20 cellular contexts compared by ENCODE assay signal in the genomic region with DNA sequence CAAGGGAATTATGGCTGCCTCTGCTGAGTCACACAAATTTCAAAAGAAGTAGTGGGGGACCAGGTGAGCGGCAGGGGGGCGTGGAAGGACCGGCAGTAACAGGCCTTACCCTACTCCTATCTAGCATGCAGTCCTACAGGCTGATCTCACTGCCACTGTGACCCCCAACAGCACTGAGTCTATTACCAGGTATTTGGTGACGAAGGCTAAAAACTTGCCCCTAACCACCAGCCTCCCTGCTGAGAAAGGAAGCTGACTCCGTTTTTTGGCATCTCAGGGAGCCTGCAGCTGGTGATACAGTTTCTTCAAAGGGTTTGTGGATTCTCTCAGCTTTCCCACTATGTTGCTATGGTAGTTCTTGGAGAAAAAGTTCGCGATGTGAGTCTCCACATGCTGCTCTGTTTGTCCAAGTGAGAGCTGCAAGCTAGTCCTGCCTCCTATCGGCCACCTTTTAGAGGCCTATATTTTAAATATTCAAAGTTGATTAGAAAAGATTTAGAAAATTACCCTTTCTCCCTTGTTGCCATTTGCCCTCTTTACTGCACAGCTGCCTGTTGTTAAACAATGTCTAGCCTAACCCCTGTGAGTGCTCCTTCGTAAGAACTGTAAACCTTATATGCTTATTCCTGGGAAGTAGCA. TPM values are rescaled to one million over a fixed set of nuclear protein-coding genes. Genes with fewer than 3 reads are reported as not detected.
DNase-seq lines count a peak whose midpoint lies in the region; ATAC-seq and TF ChIP-seq lines count a peak whose summit lies in the region.
"Had no signal": no experiment of that assay in that cellular context is flagged by ENCODE, and none has a peak within 500 bp of the region (broad histone marks: within the 10 kb centered on the region; RNA-seq: fewer than 3 reads in every experiment).

No MANE protein-coding gene starts in this region.

- no peaks in the 10 kb centered on the region for H3K36me3 Mint-ChIP-seq in stimulated activated memory B cell treated with anti-CD40 and anti-IgM and Interleukin-4, amounts not matched to agents 10 μg/mL and 1 μg/mL and 100 μg/mL, for 72 hours

- TF ChIP-seq CTCF in AG10803 (conservative IDR thresholded peaks at IDR 0.05; ENCODE audit: low read length), result no peak
- peak; percentile 68 for TF ChIP-seq CTCF in astrocyte of the cerebellum (IDR thresholded peaks at IDR 0.05; ENCODE audit: low read depth, low read length, missing control alignments)

- H3K27me3 Mint-ChIP-seq in stimulated activated memory B cell treated with anti-CD40 and anti-IgM and Interleukin-4, amounts not matched to agents 10 μg/mL and 1 μg/mL and 100 μg/mL, for 72 hours, result no peaks in the 10 kb centered on the region

- H3K9me3 Mint-ChIP-seq in stimulated activated memory B cell treated with anti-CD40 and anti-IgM and Interleukin-4, amounts not matched to agents 10 μg/mL and 1 μg/mL and 100 μg/mL, for 72 hours, result peaks cover 4% of the 10 kb centered on the region

- peak; percentile 12 for DNase-seq in AG10803 (ENCODE audit: low read depth)
- peak; percentile 99 for DNase-seq in HT1080 (ENCODE audit: low read depth)
- DNase-seq in astrocyte of the cerebellum (ENCODE audit: low read depth), result peak; percentile 99
- DNase-seq in kidney tubule cell (ENCODE audit: low spot score), result peak; percentile 29
- DNase-seq in NCI-H1694 treated with DMSO at 0.1 percent for 48 hours (lab: John Stamatoyannopoulos, UW), result no peak
- no peak for DNase-seq in DMS 273 treated with DMSO at 0.1 percent for 48 hours (lab: John Stamatoyannopoulos, UW)
- DNase-seq: activated naive CD4-positive, alpha-beta T cell treated with anti-CD3 and anti-CD28 coated beads, Interleukin-2, amount 50 U/mL, for 16 hours; caudate nucleus; DMS53; gastrocnemius medialis; NCI-H2029 treated with DMSO at 0.1 percent for 48 hours; NCI-H69; right cardiac atrium; stimulated activated CD4-positive, alpha-beta T cell treated with anti-CD3 and anti-CD28 coated beads, Interleukin-2, amount 100 ng/mL, for 48 hours; stimulated activated CD8-positive, alpha-beta memory T cell treated with anti-CD3 and anti-CD28 coated beads, Interleukin-4, amount 100 ng/mL, for 48 hours had no signal

- in situ Hi-C loops in astrocyte of the cerebellum (cut with HindIII; ENCODE audit: low sequenced_read_pairs), result no loop called here

- no peak overlapping the region for H3K27ac Mint-ChIP-seq in stimulated activated memory B cell treated with anti-CD40 and anti-IgM and Interleukin-4, amounts not matched to agents 10 μg/mL and 1 μg/mL and 100 μg/mL, for 72 hours
- H3K27ac Mint-ChIP-seq: T-helper 1 cell treated with Interleukin-12 subunit alpha and Interleukin-12 subunit beta and Interleukin-4 antibody, amounts not matched to agents 30 μg/mL and 1 μg/mL, for 36 hours had no signal

- H3K4me3 Mint-ChIP-seq in stimulated activated memory B cell treated with anti-CD40 and anti-IgM and Interleukin-4, amounts not matched to agents 10 μg/mL and 1 μg/mL and 100 μg/mL, for 72 hours, result no peak overlapping the region
- H3K4me3 Mint-ChIP-seq: neural crest cell; T-helper 1 cell treated with Interleukin-12 subunit alpha and Interleukin-12 subunit beta and Interleukin-4 antibody, amounts not matched to agents 30 μg/mL and 1 μg/mL, for 36 hours had no signal

- no peak for ATAC-seq in stimulated activated memory B cell treated with anti-CD40 and anti-IgM and Interleukin-4, amounts not matched to agents 10 μg/mL and 1 μg/mL and 100 μg/mL, for 72 hours
- no peak for ATAC-seq in HG02884 (IDR thresholded peaks at IDR 0.05; ENCODE audit: unreplicated experiment)
- ATAC-seq: gastrocnemius medialis, right cardiac atrium had no signal

- H3K4me3 ChIP-seq in AG10803 (ENCODE audit: low read length) (no peak overlapping the region), astrocyte of the cerebellum (ENCODE audit: low read depth, low read length) (no peak overlapping the region)
- H3K4me3 ChIP-seq: gastrocnemius medialis, thoracic aorta had no signal

- no peaks in the 10 kb centered on the region for H3K4me1 Mint-ChIP-seq in stimulated activated memory B cell treated with anti-CD40 and anti-IgM and Interleukin-4, amounts not matched to agents 10 μg/mL and 1 μg/mL and 100 μg/mL, for 72 hours
- H3K4me1 Mint-ChIP-seq: neural crest cell had no signal

RNA-seq across cellular contexts. Expression of a gene that starts 57.1 kb away (rescaled TPM):
- total RNA-seq in HT1080 (2014; rRNA removed; shearing (Covaris generic)), result 0.07 TPM in 1 of 2 replicates, not detected in the other
- polyA plus RNA-seq in HT1080 (2015; cell fraction: cytosol; rRNA removed), result 0.17 TPM in 1 of 2 replicates, not detected in the other
- 0.94 and 1.5 TPM in 2 replicates for polyA plus RNA-seq in HT1080 (2015; cell fraction: nucleus; rRNA removed)
- total RNA-seq: right cardiac atrium, thoracic aorta had no signal
- polyA plus RNA-seq: right cardiac atrium had no signal

Comparison
In these comparisons a context has a peak if more than half of its experiments do, and no peak if none do; other contexts are left out.
1. DNase-seq: peak in AG10803 (single experiment), HT1080 (single experiment), astrocyte of the cerebellum (single experiment) and kidney tubule cell (single experiment); none in NCI-H1694 treated with DMSO at 0.1 percent for 48 hours (single experiment) and DMS 273 treated with DMSO at 0.1 percent for 48 hours (single experiment).